Comparison of ENCODE assay signal across 8 cellular contexts in the genomic region with DNA sequence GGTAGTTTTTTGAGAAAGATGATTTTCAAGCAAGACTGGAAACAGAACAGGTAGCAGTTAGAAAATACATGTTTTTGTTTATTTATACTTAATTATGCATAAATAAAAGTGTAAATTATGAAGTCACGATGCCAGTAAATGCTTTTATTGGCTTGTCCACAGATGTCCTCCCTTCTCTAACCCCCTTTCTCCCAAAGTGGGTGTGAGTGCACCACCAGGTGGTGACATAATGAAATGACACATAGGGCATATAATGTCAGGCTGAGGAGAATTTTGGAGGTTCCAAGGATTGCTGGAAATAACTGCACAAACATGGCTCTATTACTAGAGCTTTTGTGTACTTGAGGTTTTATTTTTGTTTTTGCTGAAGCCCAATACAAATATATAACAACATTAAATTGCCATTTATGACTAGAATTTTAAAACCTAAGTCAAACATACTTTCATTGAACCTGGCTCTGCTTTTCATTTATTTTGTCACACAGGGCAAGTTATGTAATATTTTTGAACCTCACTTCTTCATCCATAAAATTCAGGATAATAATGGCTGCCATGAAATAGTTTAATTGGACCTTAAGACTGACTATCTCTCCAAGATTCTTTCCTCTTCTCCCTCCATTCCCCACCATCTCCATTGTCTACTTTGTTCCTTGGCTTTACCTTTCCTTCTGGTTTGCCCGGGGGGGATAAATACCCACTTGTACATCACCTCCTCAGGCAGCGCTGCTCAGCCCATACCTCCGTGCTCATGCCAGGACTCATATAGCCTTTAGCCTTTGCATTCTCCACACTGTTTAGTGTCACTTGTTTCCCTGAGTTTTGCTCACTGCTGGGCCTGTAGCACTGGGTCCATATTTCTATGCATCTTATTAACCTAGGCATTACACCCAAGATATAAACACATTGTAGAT.
A peak's percentile ranks its signal among the peaks of the same experiment; 100 is the strongest.
DNase-seq lines count a peak whose midpoint lies in the region; ATAC-seq and TF ChIP-seq lines count a peak whose summit lies in the region.

No MANE protein-coding gene starts in this region.

- no peaks in the 10 kb centered on the region for H3K36me3 ChIP-seq in testis (ENCODE audit: low read depth, missing control alignments)

- DNase-seq in NCI-H2107 treated with DMSO at 0.1 percent for 48 hours (lab: John Stamatoyannopoulos, UW; ENCODE audit: unreplicated experiment) (peak; percentile 1), NCI-H2107 (lab: John Stamatoyannopoulos, UW) (no peak), Kasumi-1 (lab: John Stamatoyannopoulos, UW) (peak; percentile 42 to 62), inferior parietal cortex (ENCODE audit: extremely low spot score) (peak; percentile 24), testis (peak; percentile 17)
- DNase-seq in activated CD8-positive, alpha-beta memory T cell treated with anti-CD3 and anti-CD28 coated beads for 24 hours = no peak

- TF ChIP-seq POLR2A in testis (IDR thresholded peaks at IDR 0.05) = no peak

- no peak overlapping the region for H3K4me3 ChIP-seq in testis

- ATAC-seq in GM19455 (IDR thresholded peaks at IDR 0.05; ENCODE audit: unreplicated experiment) = peak; percentile 91

- H3K9me3 ChIP-seq in testis = no peaks in the 10 kb centered on the region

- no peak overlapping the region for H3K27ac ChIP-seq in VCaP
- H3K27ac ChIP-seq in testis = no peak overlapping the region

- no peaks in the 10 kb centered on the region for H3K27me3 ChIP-seq in testis

- intact Hi-C loops in testis (cut with DNase I; ENCODE audit: low total_unique reads) = no loop called here

- TF ChIP-seq CTCF in VCaP (conservative IDR thresholded peaks at IDR 0.05) = peak; percentile 90
- TF ChIP-seq CTCF in testis (IDR thresholded peaks at IDR 0.05) = peak; percentile 14 to 57 (median 49)

- no peaks in the 10 kb centered on the region for H3K4me1 ChIP-seq in testis

- WGBS in testis, 2 donors = 77 to 78% methylated on average over 4 of the region's 4 CpGs

Comparison
In these comparisons a context has a peak if more than half of its experiments do, and no peak if none do; other contexts are left out.
1. DNase-seq: peak in NCI-H2107 treated with DMSO at 0.1 percent for 48 hours (single experiment), Kasumi-1 (2 of 2), inferior parietal cortex (single experiment) and testis (single experiment); none in NCI-H2107 (single experiment) and activated CD8-positive, alpha-beta memory T cell treated with anti-CD3 and anti-CD28 coated beads for 24 hours (single experiment).